Comparison of ENCODE assay signal across 9 cellular contexts in genomic region chr11:128503231-128503991, GRCh38.
A peak's percentile ranks its signal among the peaks of the same experiment; 100 is the strongest.
DNase-seq lines count a peak whose midpoint lies in the region; ATAC-seq and TF ChIP-seq lines count a peak whose summit lies in the region.
"Had no signal": no experiment of that assay in that cellular context is flagged by ENCODE, and none has a peak within 500 bp of the region (broad histone marks: within the 10 kb centered on the region; RNA-seq: fewer than 3 reads in every experiment).

No MANE protein-coding gene starts in this region.

- peak overlapping the region; percentile 3 for H2AFZ ChIP-seq in mammary epithelial cell (ENCODE audit: low read depth, low read length)

- peak; percentile 82 for ATAC-seq in naive thymus-derived CD4-positive, alpha-beta T cell
- ATAC-seq in HG02981 (IDR thresholded peaks at IDR 0.05; ENCODE audit: unreplicated experiment) (no peak), GM18907 (IDR thresholded peaks at IDR 0.05; ENCODE audit: unreplicated experiment) (no peak)
- ATAC-seq: PC-3 had no signal

- H3K9me3 Mint-ChIP-seq in naive thymus-derived CD4-positive, alpha-beta T cell: no peaks in the 10 kb centered on the region

- H3K4me3 Mint-ChIP-seq in naive thymus-derived CD4-positive, alpha-beta T cell: peak overlapping the region; percentile 85 to 100 (median 98)

- no peak overlapping the region for H3K4me3 ChIP-seq in mammary epithelial cell (replicated peaks in 1 of 3; ENCODE audit: insufficient read depth in 1 of 3, low read depth in 2 of 3, low read length in 3 of 3)
- peak overlapping the region; percentile 44 for H3K4me3 ChIP-seq in naive thymus-derived CD4-positive, alpha-beta T cell (ENCODE audit: low read length)

- no peaks in the 10 kb centered on the region for H3K27me3 Mint-ChIP-seq in naive thymus-derived CD4-positive, alpha-beta T cell

- BruUV-seq in mammary epithelial cell (replicated peaks; lab: Mats Ljungman, UMichigan): no TSS peak

- peaks cover 85% of the 10 kb centered on the region for H3K4me1 ChIP-seq in mammary epithelial cell (ENCODE audit: insufficient read depth, low read length)
- H3K4me1 ChIP-seq in naive thymus-derived CD4-positive, alpha-beta T cell (ENCODE audit: control insufficient read depth in 2 of 2, insufficient read depth in 2 of 2, low read length in 2 of 2): peaks cover 90% of the 10 kb centered on the region in 2 donors

- CTCF ChIA-PET in mammary epithelial cell (lab: Charles Lee; ENCODE audit: low non-redundant PET): no interaction called here
- CTCF ChIA-PET in naive thymus-derived CD4-positive, alpha-beta T cell (lab: Charles Lee): interaction anchor here (0.7 to 3.8 kb wide), 12 partner anchors 8 to 219 kb away, joined by 3 to 24 read pairs (median 4); no protein-coding TSS in a partner anchor

- H3K36me3 Mint-ChIP-seq in naive thymus-derived CD4-positive, alpha-beta T cell: peaks cover 33 to 61% (median 47%) of the 10 kb centered on the region in 5 donors

- intact Hi-C loops in mammary epithelial cell (cut with micrococcal nuclease): no loop called here
- intact Hi-C loops in naive thymus-derived CD4-positive, alpha-beta T cell (cut with micrococcal nuclease): loop anchor here (1.0 to 10.0 kb wide), 4 partner anchors 213 to 309 kb away; no protein-coding TSS in a partner anchor

- TF ChIP-seq CTCF in mammary epithelial cell (conservative IDR thresholded peaks at IDR 0.05 in 1 of 2, IDR thresholded peaks at IDR 0.05 in 1 of 2; ENCODE audit: extremely low read depth in 1 of 2, insufficient read depth in 1 of 2, low read depth in 1 of 2, low read length in 2 of 2): no peak

- H3K4me2 ChIP-seq in mammary epithelial cell (ENCODE audit: insufficient read depth, low read depth, low read length): peak overlapping the region; percentile 67

- no peaks in the 10 kb centered on the region for H3K27me3 ChIP-seq in mammary epithelial cell (ENCODE audit: insufficient read depth, low read length)
- H3K27me3 ChIP-seq in naive thymus-derived CD4-positive, alpha-beta T cell (ENCODE audit: control insufficient read depth in 2 of 2, insufficient read depth in 2 of 2, low read length in 2 of 2): no peaks in the 10 kb centered on the region

- peak; percentile 86 for DNase-seq in COLO829 (ENCODE audit: low spot score)
- peak; percentile 79 for DNase-seq in NCI-H226
- peak; percentile 92 for DNase-seq in mammary epithelial cell
- peak in 6 of 9 donors; percentile 48 to 85 (median 61) for DNase-seq in naive thymus-derived CD4-positive, alpha-beta T cell
- no peak for DNase-seq in retina
- no peak for DNase-seq in SIG-M5 (lab: John Stamatoyannopoulos, UW)

- H3K9ac ChIP-seq in mammary epithelial cell (ENCODE audit: insufficient read depth, low read length): peak overlapping the region; percentile 62

- POLR2A ChIA-PET in naive thymus-derived CD4-positive, alpha-beta T cell (lab: Charles Lee): interaction anchor here (0.6 to 30.8 kb wide), 10 partner anchors 15 to 210 kb away, joined by 3 to 691 read pairs (median 24); no protein-coding TSS in a partner anchor

- peaks cover 4% of the 10 kb centered on the region for H3K36me3 ChIP-seq in mammary epithelial cell (ENCODE audit: insufficient read depth, low read length)
- H3K36me3 ChIP-seq in naive thymus-derived CD4-positive, alpha-beta T cell (ENCODE audit: control insufficient read depth in 2 of 3, insufficient read depth in 3 of 3, low read length in 3 of 3): peaks cover 4 to 18% (median 17%) of the 10 kb centered on the region in 3 experiments

- 67% methylated on average over 7 of the region's 8 CpGs for WGBS in mammary epithelial cell (ENCODE audit: low coverage, missing lambda C conversion rate)

- H3K79me2 ChIP-seq in mammary epithelial cell (ENCODE audit: insufficient read depth, low read length): peaks cover 99% of the 10 kb centered on the region

- in situ Hi-C loops in mammary epithelial cell (cut with MboI; ENCODE audit: low sequenced_read_pairs in 2 of 2): loop anchor here in 1 of 2 donors (25.0 kb wide), 2 partner anchors 109 to 466 kb away; no protein-coding TSS in a partner anchor

- H3K4me1 Mint-ChIP-seq in naive thymus-derived CD4-positive, alpha-beta T cell: peaks cover 79 to 98% (median 92%) of the 10 kb centered on the region in 7 donors

- H4K20me1 ChIP-seq in mammary epithelial cell (ENCODE audit: insufficient read depth, low read length): no peaks in the 10 kb centered on the region

- H3K27ac ChIP-seq in mammary epithelial cell (ENCODE audit: insufficient read depth, low read depth, low read length): peak overlapping the region; percentile 92
- peak overlapping the region; percentile 97 for H3K27ac ChIP-seq in naive thymus-derived CD4-positive, alpha-beta T cell (ENCODE audit: low read depth, low read length)

- dilution Hi-C loops in mammary epithelial cell (cut with HindIII; ENCODE audit: low sequenced_read_pairs): loop anchor here (5.0 kb wide), 1 partner anchor 36 kb away; no protein-coding TSS in a partner anchor

- H3K27ac Mint-ChIP-seq in naive thymus-derived CD4-positive, alpha-beta T cell: peak overlapping the region; percentile 90 to 99 (median 97)

- no peaks in the 10 kb centered on the region for H3K9me3 ChIP-seq in mammary epithelial cell (replicated peaks; ENCODE audit: insufficient read depth, low read length)
- no peaks in the 10 kb centered on the region for H3K9me3 ChIP-seq in naive thymus-derived CD4-positive, alpha-beta T cell (ENCODE audit: control insufficient read depth in 2 of 3, low read length in 3 of 3)

Comparison
In these comparisons a context has a peak if more than half of its experiments do, and no peak if none do; other contexts are left out.
1. DNase-seq: peak in COLO829 (single experiment), NCI-H226 (single experiment), mammary epithelial cell (single experiment) and naive thymus-derived CD4-positive, alpha-beta T cell (6 of 9); none in retina (single experiment) and SIG-M5 (single experiment).